Comparison of ENCODE assay signal across 39 cellular contexts in the genomic region with DNA sequence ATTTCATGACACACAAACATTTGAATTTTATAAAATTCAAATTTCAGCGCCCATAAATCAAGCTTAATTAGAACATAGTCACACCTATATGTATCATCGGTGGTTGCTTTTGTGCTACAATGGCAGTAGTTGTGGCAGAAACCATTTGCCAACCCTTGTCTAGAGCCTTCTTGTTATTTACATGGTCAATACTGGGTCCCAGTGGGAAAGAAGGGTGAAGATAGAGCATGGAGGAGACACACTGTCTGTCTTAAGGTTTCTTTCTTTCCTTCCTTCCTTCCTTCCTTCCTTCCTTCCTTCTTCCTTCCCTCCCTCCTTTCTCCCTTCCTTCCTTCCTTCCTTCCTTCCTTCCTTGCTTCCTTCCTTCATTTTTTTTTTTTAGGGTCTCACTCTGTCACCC. TPM values are rescaled to one million over a fixed set of nuclear protein-coding genes. Genes with fewer than 3 reads are reported as not detected.
"Had no signal": no experiment of that assay in that cellular context is flagged by ENCODE, and none has a peak within 500 bp of the region (broad histone marks: within the 10 kb centered on the region; RNA-seq: fewer than 3 reads in every experiment).

No MANE protein-coding gene starts in this region.

- H3K27me3 ChIP-seq: MG63 had no signal

- H3K4me3 ChIP-seq: MG63 had no signal

- DNase-seq: Karpas-422, Kasumi-1, MG63, MM.1S, MV-4-11, NCI-H1048, NCI-H1092, NCI-H1092 treated with DMSO at 0.1 percent for 48 hours, NCI-H1105, NCI-H1105 treated with DMSO at 0.1 percent for 48 hours, NCI-H1417, NCI-H1417 treated with DMSO at 0.1 percent for 48 hours, NCI-H1436, NCI-H1436 treated with DMSO at 0.1 percent for 48 hours, NCI-H146, NCI-H1694, NCI-H1694 treated with DMSO at 0.1 percent for 48 hours, NCI-H187, NCI-H187 treated with DMSO at 0.1 percent for 48 hours, NCI-H1930, NCI-H2029, NCI-H2029 treated with DMSO at 0.1 percent for 48 hours, NCI-H2081, NCI-H2081 treated with DMSO at 0.1 percent for 48 hours, NCI-H2107, NCI-H2171, NCI-H2171 treated with DMSO at 0.1 percent for 48 hours, NCI-H2227 treated with DMSO at 0.1 percent for 48 hours, NCI-H226, NCI-H345, NCI-H446, NCI-H446 treated with DMSO at 0.1 percent for 48 hours, NCI-H510A, NCI-H510A treated with DMSO at 0.1 percent for 48 hours, NCI-H524 had no signal

- H3K36me3 ChIP-seq: MG63 had no signal

RNA-seq across cellular contexts. Expression of a gene that starts 3.7 kb away (rescaled TPM):
- total RNA-seq: LHCN-M2, M059J, MCF 10A, NCI-H460 had no signal

RNA-seq across cellular contexts. Expression of a gene that starts 10.8 kb away (rescaled TPM):
- total RNA-seq: LHCN-M2, M059J, MCF 10A, NCI-H460 had no signal
